Comparison of ENCODE assay signal across 1 cellular context in the genomic region with DNA sequence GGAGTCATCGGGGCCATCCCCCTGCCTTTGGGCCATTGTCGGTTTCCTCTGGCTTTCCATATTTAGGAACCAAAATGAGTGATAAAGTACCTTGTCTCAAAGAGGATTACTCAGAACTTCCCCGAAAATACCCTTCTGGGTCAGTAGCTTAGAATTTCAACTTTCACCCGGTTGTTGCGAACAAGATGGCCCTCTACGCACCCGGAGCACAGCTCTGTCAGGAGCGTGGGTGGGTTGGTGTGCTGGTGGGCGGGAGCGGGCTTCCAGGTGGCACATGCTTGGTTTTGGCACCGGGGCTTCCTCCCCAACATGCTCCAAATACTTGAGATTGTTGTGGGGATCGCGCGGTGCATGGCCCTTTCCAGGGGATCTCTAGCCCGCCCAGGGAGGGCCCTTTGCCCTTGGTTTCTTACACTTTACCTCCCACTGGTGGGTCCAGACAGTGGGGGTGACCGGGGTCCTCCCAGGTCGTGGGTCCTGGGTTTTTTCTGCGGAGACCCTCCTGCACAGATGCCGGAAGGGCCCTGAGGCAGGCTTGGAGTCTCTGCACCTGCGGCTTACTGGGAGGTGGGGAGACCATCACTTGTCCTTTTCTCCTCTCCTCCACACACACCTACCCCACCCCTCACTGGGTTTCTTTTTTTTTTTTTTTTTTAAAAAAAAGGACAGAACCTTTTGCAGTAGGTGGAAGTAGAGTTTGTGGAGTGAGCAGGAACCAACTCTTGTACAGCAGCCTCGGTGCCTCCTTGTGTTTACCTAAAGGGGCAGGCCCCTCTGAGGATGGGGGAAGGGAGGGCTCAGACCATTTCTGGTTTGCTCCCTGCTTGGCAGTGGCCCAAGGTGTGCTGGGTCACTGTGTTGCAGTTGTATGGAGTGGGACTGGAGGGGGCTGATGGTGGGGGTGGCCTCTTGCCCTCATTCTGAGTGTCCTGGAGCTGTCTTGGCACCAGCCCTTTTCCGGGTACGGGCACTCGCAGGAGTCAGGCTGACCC.
TF ChIP-seq lines count a peak whose summit lies in the region.

No MANE protein-coding gene starts in this region.

TF ChIP-seq in HepG2, 621 proteins besides CTCF, POLR2A, EP300 and RAD21 (continued from another document and continues in another):
- TF ChIP-seq, protein P1, sequence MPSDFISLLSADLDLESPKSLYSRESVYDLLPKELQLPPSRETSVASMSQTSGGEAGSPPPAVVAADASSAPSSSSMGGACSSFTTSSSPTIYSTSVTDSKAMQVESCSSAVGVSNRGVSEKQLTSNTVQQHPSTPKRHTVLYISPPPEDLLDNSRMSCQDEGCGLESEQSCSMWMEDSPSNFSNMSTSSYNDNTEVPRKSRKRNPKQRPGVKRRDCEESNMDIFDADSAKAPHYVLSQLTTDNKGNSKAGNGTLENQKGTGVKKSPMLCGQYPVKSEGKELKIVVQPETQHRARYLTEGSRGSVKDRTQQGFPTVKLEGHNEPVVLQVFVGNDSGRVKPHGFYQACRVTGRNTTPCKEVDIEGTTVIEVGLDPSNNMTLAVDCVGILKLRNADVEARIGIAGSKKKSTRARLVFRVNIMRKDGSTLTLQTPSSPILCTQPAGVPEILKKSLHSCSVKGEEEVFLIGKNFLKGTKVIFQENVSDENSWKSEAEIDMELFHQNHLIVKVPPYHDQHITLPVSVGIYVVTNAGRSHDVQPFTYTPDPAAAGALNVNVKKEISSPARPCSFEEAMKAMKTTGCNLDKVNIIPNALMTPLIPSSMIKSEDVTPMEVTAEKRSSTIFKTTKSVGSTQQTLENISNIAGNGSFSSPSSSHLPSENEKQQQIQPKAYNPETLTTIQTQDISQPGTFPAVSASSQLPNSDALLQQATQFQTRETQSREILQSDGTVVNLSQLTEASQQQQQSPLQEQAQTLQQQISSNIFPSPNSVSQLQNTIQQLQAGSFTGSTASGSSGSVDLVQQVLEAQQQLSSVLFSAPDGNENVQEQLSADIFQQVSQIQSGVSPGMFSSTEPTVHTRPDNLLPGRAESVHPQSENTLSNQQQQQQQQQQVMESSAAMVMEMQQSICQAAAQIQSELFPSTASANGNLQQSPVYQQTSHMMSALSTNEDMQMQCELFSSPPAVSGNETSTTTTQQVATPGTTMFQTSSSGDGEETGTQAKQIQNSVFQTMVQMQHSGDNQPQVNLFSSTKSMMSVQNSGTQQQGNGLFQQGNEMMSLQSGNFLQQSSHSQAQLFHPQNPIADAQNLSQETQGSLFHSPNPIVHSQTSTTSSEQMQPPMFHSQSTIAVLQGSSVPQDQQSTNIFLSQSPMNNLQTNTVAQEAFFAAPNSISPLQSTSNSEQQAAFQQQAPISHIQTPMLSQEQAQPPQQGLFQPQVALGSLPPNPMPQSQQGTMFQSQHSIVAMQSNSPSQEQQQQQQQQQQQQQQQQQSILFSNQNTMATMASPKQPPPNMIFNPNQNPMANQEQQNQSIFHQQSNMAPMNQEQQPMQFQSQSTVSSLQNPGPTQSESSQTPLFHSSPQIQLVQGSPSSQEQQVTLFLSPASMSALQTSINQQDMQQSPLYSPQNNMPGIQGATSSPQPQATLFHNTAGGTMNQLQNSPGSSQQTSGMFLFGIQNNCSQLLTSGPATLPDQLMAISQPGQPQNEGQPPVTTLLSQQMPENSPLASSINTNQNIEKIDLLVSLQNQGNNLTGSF (CRISPR knock-in tag; IDR thresholded peaks at IDR 0.05), result no peak
- no peak for TF ChIP-seq KLF9 (CRISPR knock-in tag; IDR thresholded peaks at IDR 0.05; ENCODE audit: low read depth)
- TF ChIP-seq THYN1 (CRISPR knock-in tag; IDR thresholded peaks at IDR 0.05; ENCODE audit: borderline replicate concordance, low read depth), result no peak
- TF ChIP-seq ZNF562 (CRISPR knock-in tag; IDR thresholded peaks at IDR 0.05; ENCODE audit: borderline replicate concordance), result no peak
- TF ChIP-seq ZNF678 (CRISPR knock-in tag; IDR thresholded peaks at IDR 0.05), result no peak; the same call in 1 of the 2 replicates
- TF ChIP-seq, protein P2, sequence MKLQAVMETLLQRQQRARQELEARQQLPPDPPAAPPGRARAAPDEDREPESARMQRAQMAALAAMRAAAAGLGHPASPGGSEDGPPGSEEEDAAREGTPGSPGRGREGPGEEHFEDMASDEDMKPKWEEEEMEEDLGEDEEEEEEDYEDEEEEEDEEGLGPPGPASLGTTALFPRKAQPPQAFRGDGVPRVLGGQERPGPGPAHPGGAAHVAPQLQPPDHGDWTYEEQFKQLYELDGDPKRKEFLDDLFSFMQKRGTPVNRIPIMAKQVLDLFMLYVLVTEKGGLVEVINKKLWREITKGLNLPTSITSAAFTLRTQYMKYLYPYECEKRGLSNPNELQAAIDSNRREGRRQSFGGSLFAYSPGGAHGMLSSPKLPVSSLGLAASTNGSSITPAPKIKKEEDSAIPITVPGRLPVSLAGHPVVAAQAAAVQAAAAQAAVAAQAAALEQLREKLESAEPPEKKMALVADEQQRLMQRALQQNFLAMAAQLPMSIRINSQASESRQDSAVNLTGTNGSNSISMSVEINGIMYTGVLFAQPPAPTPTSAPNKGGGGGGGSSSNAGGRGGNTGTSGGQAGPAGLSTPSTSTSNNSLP (IDR thresholded peaks at IDR 0.05; ENCODE audit: low read depth, low read length), result no peak
- no peak for TF ChIP-seq ZFP90 (CRISPR knock-in tag; IDR thresholded peaks at IDR 0.05; ENCODE audit: borderline replicate concordance)
- no peak for TF ChIP-seq ZNF775 (CRISPR knock-in tag; IDR thresholded peaks at IDR 0.05; ENCODE audit: borderline replicate concordance)
- no peak for TF ChIP-seq PCBP2 (optimal IDR thresholded peaks at IDR 0.05; ENCODE audit: low read depth, low read length, poor library complexity, severe bottlenecking)
- TF ChIP-seq ZNF564 (CRISPR knock-in tag; IDR thresholded peaks at IDR 0.05), result no peak
- TF ChIP-seq ZNF530 (CRISPR knock-in tag; IDR thresholded peaks at IDR 0.05; ENCODE audit: low read depth), result no peak
- TF ChIP-seq ZNF747 (CRISPR knock-in tag; IDR thresholded peaks at IDR 0.05; ENCODE audit: borderline replicate concordance), result no peak
- TF ChIP-seq TBP (CRISPR knock-in tag; IDR thresholded peaks at IDR 0.05), result no peak
- TF ChIP-seq NR1H2 (CRISPR knock-in tag; IDR thresholded peaks at IDR 0.05; ENCODE audit: borderline replicate concordance, low read depth), result no peak
- TF ChIP-seq, protein P3, sequence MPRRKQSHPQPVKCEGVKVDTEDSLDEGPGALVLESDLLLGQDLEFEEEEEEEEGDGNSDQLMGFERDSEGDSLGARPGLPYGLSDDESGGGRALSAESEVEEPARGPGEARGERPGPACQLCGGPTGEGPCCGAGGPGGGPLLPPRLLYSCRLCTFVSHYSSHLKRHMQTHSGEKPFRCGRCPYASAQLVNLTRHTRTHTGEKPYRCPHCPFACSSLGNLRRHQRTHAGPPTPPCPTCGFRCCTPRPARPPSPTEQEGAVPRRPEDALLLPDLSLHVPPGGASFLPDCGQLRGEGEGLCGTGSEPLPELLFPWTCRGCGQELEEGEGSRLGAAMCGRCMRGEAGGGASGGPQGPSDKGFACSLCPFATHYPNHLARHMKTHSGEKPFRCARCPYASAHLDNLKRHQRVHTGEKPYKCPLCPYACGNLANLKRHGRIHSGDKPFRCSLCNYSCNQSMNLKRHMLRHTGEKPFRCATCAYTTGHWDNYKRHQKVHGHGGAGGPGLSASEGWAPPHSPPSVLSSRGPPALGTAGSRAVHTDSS (CRISPR knock-in tag; conservative IDR thresholded peaks at IDR 0.05), result no peak
- no peak for TF ChIP-seq NAIF1 (CRISPR knock-in tag; IDR thresholded peaks at IDR 0.05; ENCODE audit: borderline replicate concordance)
- no peak for TF ChIP-seq ZNF543 (CRISPR knock-in tag; IDR thresholded peaks at IDR 0.05)
- no peak for TF ChIP-seq STAT5B (CRISPR knock-in tag; IDR thresholded peaks at IDR 0.05)
- no peak for TF ChIP-seq RAD51 (IDR thresholded peaks at IDR 0.05; ENCODE audit: borderline replicate concordance)
- TF ChIP-seq, protein P4, sequence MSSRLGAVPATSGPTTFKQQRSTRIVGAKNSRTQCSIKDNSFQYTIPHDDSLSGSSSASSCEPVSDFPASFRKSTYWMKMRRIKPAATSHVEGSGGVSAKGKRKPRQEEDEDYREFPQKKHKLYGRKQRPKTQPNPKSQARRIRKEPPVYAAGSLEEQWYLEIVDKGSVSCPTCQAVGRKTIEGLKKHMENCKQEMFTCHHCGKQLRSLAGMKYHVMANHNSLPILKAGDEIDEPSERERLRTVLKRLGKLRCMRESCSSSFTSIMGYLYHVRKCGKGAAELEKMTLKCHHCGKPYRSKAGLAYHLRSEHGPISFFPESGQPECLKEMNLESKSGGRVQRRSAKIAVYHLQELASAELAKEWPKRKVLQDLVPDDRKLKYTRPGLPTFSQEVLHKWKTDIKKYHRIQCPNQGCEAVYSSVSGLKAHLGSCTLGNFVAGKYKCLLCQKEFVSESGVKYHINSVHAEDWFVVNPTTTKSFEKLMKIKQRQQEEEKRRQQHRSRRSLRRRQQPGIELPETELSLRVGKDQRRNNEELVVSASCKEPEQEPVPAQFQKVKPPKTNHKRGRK (CRISPR knock-in tag; IDR thresholded peaks at IDR 0.05), result no peak
- no peak for TF ChIP-seq ZNF333 (CRISPR knock-in tag; IDR thresholded peaks at IDR 0.05; ENCODE audit: borderline replicate concordance)
- TF ChIP-seq ZNF615 (CRISPR knock-in tag; IDR thresholded peaks at IDR 0.05; ENCODE audit: borderline replicate concordance), result no peak
- TF ChIP-seq ERF (CRISPR knock-in tag; IDR thresholded peaks at IDR 0.05), result no peak
- TF ChIP-seq REL (CRISPR knock-in tag; conservative IDR thresholded peaks at IDR 0.05), result no peak
- TF ChIP-seq, protein P5, sequence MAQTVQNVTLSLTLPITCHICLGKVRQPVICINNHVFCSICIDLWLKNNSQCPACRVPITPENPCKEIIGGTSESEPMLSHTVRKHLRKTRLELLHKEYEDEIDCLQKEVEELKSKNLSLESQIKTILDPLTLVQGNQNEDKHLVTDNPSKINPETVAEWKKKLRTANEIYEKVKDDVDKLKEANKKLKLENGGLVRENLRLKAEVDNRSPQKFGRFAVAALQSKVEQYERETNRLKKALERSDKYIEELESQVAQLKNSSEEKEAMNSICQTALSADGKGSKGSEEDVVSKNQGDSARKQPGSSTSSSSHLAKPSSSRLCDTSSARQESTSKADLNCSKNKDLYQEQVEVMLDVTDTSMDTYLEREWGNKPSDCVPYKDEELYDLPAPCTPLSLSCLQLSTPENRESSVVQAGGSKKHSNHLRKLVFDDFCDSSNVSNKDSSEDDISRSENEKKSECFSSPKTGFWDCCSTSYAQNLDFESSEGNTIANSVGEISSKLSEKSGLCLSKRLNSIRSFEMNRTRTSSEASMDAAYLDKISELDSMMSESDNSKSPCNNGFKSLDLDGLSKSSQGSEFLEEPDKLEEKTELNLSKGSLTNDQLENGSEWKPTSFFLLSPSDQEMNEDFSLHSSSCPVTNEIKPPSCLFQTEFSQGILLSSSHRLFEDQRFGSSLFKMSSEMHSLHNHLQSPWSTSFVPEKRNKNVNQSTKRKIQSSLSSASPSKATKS (CRISPR knock-in tag; IDR thresholded peaks at IDR 0.05), result no peak
- no peak for TF ChIP-seq SRSF1 (optimal IDR thresholded peaks at IDR 0.05; ENCODE audit: low read depth, low read length)
- TF ChIP-seq ZNF251 (CRISPR knock-in tag; IDR thresholded peaks at IDR 0.05), result no peak
- no peak for TF ChIP-seq ZNF3 (CRISPR knock-in tag; IDR thresholded peaks at IDR 0.05)
- no peak for TF ChIP-seq ELF1 (CRISPR knock-in tag; IDR thresholded peaks at IDR 0.05)
- TF ChIP-seq ZNF788 (CRISPR knock-in tag; IDR thresholded peaks at IDR 0.05; ENCODE audit: borderline replicate concordance), result peak; percentile 51; the same call in 1 of the 2 replicates
- no peak for TF ChIP-seq FOXC1 (CRISPR knock-in tag; IDR thresholded peaks at IDR 0.05; ENCODE audit: borderline replicate concordance)
- peak; percentile 22; the same call in 1 of the 2 replicates for TF ChIP-seq ZNF761 (CRISPR knock-in tag; conservative IDR thresholded peaks at IDR 0.05)
- TF ChIP-seq ZMYM2 (CRISPR knock-in tag; IDR thresholded peaks at IDR 0.05), result no peak
- TF ChIP-seq REPIN1 (CRISPR knock-in tag; IDR thresholded peaks at IDR 0.05; ENCODE audit: borderline replicate concordance, low read depth), result no peak
- TF ChIP-seq KLF15 (CRISPR knock-in tag; IDR thresholded peaks at IDR 0.05; ENCODE audit: borderline replicate concordance), result no peak
- TF ChIP-seq AGO1 (IDR thresholded peaks at IDR 0.05; ENCODE audit: low read depth, low read length, poor library complexity, severe bottlenecking), result no peak
- no peak for TF ChIP-seq SRSF9 (IDR thresholded peaks at IDR 0.05; ENCODE audit: borderline replicate concordance, insufficient read depth, low read depth, low read length, poor library complexity, severe bottlenecking)
- no peak for TF ChIP-seq ZNF879 (CRISPR knock-in tag; IDR thresholded peaks at IDR 0.05)
- TF ChIP-seq ELF4 (CRISPR knock-in tag; IDR thresholded peaks at IDR 0.05; ENCODE audit: borderline replicate concordance), result no peak
- TF ChIP-seq, protein P6, sequence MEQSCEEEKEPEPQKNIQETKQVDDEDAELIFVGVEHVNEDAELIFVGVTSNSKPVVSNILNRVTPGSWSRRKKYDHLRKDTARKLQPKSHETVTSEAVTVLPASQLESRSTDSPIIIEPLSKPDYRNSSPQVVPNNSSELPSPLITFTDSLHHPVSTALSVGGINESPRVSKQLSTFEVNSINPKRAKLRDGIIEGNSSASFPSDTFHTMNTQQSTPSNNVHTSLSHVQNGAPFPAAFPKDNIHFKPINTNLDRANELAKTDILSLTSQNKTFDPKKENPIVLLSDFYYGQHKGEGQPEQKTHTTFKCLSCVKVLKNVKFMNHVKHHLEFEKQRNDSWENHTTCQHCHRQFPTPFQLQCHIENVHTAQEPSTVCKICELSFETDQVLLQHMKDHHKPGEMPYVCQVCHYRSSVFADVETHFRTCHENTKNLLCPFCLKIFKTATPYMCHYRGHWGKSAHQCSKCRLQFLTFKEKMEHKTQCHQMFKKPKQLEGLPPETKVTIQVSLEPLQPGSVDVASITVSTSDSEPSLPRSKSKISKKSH (CRISPR knock-in tag; IDR thresholded peaks at IDR 0.05; ENCODE audit: borderline replicate concordance), result no peak
- TF ChIP-seq CAMTA2 (CRISPR knock-in tag; IDR thresholded peaks at IDR 0.05; ENCODE audit: borderline replicate concordance), result no peak
- TF ChIP-seq, protein P7, sequence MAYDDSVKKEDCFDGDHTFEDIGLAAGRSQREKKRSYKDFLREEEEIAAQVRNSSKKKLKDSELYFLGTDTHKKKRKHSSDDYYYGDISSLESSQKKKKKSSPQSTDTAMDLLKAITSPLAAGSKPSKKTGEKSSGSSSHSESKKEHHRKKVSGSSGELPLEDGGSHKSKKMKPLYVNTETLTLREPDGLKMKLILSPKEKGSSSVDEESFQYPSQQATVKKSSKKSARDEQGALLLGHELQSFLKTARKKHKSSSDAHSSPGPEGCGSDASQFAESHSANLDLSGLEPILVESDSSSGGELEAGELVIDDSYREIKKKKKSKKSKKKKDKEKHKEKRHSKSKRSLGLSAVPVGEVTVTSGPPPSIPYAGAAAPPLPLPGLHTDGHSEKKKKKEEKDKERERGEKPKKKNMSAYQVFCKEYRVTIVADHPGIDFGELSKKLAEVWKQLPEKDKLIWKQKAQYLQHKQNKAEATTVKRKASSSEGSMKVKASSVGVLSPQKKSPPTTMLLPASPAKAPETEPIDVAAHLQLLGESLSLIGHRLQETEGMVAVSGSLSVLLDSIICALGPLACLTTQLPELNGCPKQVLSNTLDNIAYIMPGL (CRISPR knock-in tag; IDR thresholded peaks at IDR 0.05; ENCODE audit: borderline replicate concordance in 1 of 2, low read depth in 1 of 2), result peak in 1 of 2 experiments; percentile 14; a peak in 1 of 4 replicates
